ENCODE assay signal across 1 cellular context in the genomic region with DNA sequence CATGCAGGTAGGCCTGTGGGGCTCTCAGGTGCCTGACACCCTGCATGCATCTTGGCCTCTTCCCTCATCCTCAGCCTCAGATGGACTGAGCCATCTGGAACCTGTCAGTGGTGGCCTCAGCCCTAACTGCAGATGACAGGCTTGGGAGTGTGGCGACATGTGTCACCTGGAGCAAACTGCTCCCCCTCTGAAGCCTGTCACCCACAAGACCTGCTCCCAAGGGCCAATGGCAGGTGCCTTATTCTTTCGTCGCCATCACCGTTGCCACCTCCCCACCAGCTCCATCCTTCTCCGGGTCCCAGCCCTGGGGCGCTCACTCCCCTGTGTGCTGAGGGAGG.
TF ChIP-seq lines count a peak whose summit lies in the region.

No MANE protein-coding gene starts in this region.

TF ChIP-seq in HepG2, 621 proteins besides CTCF, POLR2A, EP300 and RAD21:
- TF ChIP-seq RBFOX2 (IDR thresholded peaks at IDR 0.05; ENCODE audit: low read depth, low read length) (no peak), GFI1 (CRISPR knock-in tag; IDR thresholded peaks at IDR 0.05; ENCODE audit: borderline replicate concordance) (no peak), EEA1 (CRISPR knock-in tag; IDR thresholded peaks at IDR 0.05; ENCODE audit: borderline replicate concordance) (no peak), HOXD1 (CRISPR knock-in tag; IDR thresholded peaks at IDR 0.05) (no peak), ZNF230 (CRISPR knock-in tag; IDR thresholded peaks at IDR 0.05) (no peak), KDM5A (IDR thresholded peaks at IDR 0.05; ENCODE audit: borderline replicate concordance, low read length) (no peak)
- TF ChIP-seq, protein P1, sequence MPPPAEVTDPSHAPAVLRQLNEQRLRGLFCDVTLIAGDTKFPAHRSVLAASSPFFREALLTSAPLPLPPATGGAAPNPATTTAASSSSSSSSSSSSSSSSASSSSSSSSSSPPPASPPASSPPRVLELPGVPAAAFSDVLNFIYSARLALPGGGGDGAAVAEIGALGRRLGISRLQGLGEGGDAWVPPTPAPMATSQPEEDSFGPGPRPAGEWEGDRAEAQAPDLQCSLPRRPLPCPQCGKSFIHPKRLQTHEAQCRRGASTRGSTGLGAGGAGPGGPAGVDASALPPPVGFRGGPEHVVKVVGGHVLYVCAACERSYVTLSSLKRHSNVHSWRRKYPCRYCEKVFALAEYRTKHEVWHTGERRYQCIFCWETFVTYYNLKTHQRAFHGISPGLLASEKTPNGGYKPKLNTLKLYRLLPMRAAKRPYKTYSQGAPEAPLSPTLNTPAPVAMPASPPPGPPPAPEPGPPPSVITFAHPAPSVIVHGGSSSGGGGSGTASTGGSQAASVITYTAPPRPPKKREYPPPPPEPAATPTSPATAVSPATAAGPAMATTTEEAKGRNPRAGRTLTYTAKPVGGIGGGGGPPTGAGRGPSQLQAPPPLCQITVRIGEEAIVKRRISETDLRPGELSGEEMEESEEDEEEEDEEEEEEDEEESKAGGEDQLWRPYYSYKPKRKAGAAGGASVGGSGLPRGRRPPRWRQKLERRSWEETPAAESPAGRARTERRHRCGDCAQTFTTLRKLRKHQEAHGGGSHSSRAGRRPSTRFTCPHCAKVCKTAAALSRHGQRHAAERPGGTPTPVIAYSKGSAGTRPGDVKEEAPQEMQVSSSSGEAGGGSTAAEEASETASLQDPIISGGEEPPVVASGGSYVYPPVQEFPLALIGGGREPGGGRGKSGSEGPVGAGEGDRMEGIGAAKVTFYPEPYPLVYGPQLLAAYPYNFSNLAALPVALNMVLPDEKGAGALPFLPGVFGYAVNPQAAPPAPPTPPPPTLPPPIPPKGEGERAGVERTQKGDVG (CRISPR knock-in tag; IDR thresholded peaks at IDR 0.05; ENCODE audit: borderline replicate concordance): no peak
